1 cellular context compared by ENCODE assay signal in genomic region chr1:87089070-87089736, GRCh38.
TF ChIP-seq lines count a peak whose summit lies in the region.

No MANE protein-coding gene starts in this region.

TF ChIP-seq in GM23338, 12 proteins besides CTCF, POLR2A, EP300 and RAD21 (continued from another document):
- TF ChIP-seq, protein P1, sequence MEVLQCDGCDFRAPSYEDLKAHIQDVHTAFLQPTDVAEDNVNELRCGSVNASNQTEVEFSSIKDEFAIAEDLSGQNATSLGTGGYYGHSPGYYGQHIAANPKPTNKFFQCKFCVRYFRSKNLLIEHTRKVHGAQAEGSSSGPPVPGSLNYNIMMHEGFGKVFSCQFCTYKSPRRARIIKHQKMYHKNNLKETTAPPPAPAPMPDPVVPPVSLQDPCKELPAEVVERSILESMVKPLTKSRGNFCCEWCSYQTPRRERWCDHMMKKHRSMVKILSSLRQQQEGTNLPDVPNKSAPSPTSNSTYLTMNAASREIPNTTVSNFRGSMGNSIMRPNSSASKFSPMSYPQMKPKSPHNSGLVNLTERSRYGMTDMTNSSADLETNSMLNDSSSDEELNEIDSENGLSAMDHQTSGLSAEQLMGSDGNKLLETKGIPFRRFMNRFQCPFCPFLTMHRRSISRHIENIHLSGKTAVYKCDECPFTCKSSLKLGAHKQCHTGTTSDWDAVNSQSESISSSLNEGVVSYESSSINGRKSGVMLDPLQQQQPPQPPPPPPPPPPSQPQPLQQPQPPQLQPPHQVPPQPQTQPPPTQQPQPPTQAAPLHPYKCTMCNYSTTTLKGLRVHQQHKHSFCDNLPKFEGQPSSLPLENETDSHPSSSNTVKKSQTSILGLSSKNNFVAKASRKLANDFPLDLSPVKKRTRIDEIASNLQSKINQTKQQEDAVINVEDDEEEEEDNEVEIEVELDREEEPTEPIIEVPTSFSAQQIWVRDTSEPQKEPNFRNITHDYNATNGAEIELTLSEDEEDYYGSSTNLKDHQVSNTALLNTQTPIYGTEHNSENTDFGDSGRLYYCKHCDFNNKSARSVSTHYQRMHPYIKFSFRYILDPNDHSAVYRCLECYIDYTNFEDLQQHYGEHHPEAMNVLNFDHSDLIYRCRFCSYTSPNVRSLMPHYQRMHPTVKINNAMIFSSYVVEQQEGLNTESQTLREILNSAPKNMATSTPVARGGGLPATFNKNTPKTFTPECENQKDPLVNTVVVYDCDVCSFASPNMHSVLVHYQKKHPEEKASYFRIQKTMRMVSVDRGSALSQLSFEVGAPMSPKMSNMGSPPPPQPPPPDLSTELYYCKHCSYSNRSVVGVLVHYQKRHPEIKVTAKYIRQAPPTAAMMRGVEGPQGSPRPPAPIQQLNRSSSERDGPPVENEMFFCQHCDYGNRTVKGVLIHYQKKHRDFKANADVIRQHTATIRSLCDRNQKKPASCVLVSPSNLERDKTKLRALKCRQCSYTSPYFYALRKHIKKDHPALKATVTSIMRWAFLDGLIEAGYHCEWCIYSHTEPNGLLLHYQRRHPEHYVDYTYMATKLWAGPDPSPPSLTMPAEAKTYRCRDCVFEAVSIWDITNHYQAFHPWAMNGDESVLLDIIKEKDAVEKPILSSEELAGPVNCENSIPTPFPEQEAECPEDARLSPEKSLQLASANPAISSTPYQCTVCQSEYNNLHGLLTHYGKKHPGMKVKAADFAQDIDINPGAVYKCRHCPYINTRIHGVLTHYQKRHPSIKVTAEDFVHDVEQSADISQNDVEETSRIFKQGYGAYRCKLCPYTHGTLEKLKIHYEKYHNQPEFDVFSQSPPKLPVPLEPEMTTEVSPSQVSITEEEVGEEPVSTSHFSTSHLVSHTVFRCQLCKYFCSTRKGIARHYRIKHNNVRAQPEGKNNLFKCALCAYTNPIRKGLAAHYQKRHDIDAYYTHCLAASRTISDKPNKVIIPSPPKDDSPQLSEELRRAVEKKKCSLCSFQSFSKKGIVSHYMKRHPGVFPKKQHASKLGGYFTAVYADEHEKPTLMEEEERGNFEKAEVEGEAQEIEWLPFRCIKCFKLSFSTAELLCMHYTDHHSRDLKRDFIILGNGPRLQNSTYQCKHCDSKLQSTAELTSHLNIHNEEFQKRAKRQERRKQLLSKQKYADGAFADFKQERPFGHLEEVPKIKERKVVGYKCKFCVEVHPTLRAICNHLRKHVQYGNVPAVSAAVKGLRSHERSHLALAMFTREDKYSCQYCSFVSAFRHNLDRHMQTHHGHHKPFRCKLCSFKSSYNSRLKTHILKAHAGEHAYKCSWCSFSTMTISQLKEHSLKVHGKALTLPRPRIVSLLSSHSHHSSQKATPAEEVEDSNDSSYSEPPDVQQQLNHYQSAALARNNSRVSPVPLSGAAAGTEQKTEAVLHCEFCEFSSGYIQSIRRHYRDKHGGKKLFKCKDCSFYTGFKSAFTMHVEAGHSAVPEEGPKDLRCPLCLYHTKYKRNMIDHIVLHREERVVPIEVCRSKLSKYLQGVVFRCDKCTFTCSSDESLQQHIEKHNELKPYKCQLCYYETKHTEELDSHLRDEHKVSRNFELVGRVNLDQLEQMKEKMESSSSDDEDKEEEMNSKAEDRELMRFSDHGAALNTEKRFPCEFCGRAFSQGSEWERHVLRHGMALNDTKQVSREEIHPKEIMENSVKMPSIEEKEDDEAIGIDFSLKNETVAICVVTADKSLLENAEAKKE (CRISPR knock-in tag; IDR thresholded peaks at IDR 0.05) = no peak
- TF ChIP-seq STAT1 (IDR thresholded peaks at IDR 0.05; ENCODE audit: unreplicated experiment) (no peak), EZH2 (IDR thresholded peaks at IDR 0.05; ENCODE audit: low read depth, unreplicated experiment) (no peak), JUNB (IDR thresholded peaks at IDR 0.05; ENCODE audit: unreplicated experiment) (no peak), POLR2AphosphoS5 (IDR thresholded peaks at IDR 0.05; ENCODE audit: low read depth) (no peak), ZNF331 (CRISPR knock-in tag; IDR thresholded peaks at IDR 0.05; ENCODE audit: low read depth) (no peak)
- TF ChIP-seq, protein P2, sequence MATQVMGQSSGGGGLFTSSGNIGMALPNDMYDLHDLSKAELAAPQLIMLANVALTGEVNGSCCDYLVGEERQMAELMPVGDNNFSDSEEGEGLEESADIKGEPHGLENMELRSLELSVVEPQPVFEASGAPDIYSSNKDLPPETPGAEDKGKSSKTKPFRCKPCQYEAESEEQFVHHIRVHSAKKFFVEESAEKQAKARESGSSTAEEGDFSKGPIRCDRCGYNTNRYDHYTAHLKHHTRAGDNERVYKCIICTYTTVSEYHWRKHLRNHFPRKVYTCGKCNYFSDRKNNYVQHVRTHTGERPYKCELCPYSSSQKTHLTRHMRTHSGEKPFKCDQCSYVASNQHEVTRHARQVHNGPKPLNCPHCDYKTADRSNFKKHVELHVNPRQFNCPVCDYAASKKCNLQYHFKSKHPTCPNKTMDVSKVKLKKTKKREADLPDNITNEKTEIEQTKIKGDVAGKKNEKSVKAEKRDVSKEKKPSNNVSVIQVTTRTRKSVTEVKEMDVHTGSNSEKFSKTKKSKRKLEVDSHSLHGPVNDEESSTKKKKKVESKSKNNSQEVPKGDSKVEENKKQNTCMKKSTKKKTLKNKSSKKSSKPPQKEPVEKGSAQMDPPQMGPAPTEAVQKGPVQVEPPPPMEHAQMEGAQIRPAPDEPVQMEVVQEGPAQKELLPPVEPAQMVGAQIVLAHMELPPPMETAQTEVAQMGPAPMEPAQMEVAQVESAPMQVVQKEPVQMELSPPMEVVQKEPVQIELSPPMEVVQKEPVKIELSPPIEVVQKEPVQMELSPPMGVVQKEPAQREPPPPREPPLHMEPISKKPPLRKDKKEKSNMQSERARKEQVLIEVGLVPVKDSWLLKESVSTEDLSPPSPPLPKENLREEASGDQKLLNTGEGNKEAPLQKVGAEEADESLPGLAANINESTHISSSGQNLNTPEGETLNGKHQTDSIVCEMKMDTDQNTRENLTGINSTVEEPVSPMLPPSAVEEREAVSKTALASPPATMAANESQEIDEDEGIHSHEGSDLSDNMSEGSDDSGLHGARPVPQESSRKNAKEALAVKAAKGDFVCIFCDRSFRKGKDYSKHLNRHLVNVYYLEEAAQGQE (IDR thresholded peaks at IDR 0.05; ENCODE audit: unreplicated experiment) = no peak
TF ChIP-seq in GM23338: peak in this region for 0.
